Comparison of ENCODE assay signal across 24 cellular contexts in the genomic region with DNA sequence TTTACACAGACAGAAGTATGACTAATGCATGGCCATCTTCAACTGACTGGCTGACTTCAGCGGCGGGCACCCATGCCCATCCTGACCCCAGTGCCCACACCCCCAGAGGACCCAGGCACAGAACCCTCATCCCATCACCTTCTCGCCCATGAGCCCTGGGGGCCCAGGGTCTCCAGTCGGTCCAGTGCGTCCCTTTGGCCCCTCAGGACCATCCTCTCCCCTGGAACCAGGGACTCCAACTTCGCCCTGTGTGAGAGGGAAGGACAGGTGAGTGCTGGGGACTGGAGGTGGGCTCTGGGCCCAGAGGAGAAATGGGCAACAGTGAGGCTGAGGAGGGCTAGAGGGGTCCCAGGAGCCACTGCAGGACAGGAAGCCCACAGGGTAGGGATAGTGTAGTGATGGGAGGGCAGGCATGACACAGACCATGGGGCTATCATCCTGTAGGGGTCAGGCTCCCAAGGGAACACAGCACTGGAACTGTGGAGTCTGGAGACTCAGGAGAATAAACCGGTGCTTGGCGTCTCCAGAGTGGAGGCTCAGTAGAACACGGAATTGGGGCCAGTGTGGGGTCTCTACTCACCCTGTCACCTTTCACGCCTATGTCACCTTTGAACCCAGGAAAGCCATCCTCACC. TPM values are rescaled to one million over a fixed set of nuclear protein-coding genes. Genes with fewer than 3 reads are reported as not detected.
DNase-seq lines count a peak whose midpoint lies in the region; ATAC-seq and TF ChIP-seq lines count a peak whose summit lies in the region.
"Had no signal": no experiment of that assay in that cellular context is flagged by ENCODE, and none has a peak within 500 bp of the region (broad histone marks: within the 10 kb centered on the region; RNA-seq: fewer than 3 reads in every experiment).

No MANE protein-coding gene starts in this region.

- H3K27ac ChIP-seq in uterus: no peak overlapping the region
- H3K27ac ChIP-seq: ascending aorta, dorsolateral prefrontal cortex, GM23248, heart right ventricle, SK-N-MC, VCaP had no signal

- H3K9me3 Mint-ChIP-seq in activated T-helper 17 cell treated with anti-CD3 and anti-CD28 coated beads, Interleukin-2, amount 50 U/mL, for 72 hours: no peaks in the 10 kb centered on the region
- H3K9me3 Mint-ChIP-seq: activated naive CD4-positive, alpha-beta T cell treated with anti-CD3 and anti-CD28 coated beads, Interleukin-2, amount 50 U/mL, for 72 hours; T-helper 2 cell treated with Interferon-gamma antibody and Interleukin-4, amounts not matched to agents 5 μg/mL and 100 μg/mL, for 36 hours had no signal

- ATAC-seq in activated T-helper 17 cell treated with anti-CD3 and anti-CD28 coated beads, Interleukin-2, amount 50 U/mL, for 72 hours (replicated peaks): no peak
- peak; percentile 14 for ATAC-seq in mucosa of descending colon
- no peak for ATAC-seq in GM21786 (IDR thresholded peaks at IDR 0.05; ENCODE audit: unreplicated experiment)
- ATAC-seq: heart right ventricle, left colon had no signal

- H3K27me3 ChIP-seq in BE2C (no peaks in the 10 kb centered on the region), uterus (no peaks in the 10 kb centered on the region)
- H3K27me3 ChIP-seq: ascending aorta, dorsolateral prefrontal cortex, heart right ventricle had no signal

- H3K4me1 Mint-ChIP-seq in activated T-helper 17 cell treated with anti-CD3 and anti-CD28 coated beads, Interleukin-2, amount 50 U/mL, for 72 hours: no peaks in the 10 kb centered on the region

- intact Hi-C loops in mucosa of descending colon (cut with DNase I, micrococcal nuclease) (no loop called here), uterus (cut with DNase I; ENCODE audit: low total_unique reads) (no loop called here)

- H3K27ac Mint-ChIP-seq in activated T-helper 17 cell treated with anti-CD3 and anti-CD28 coated beads, Interleukin-2, amount 50 U/mL, for 72 hours: peak overlapping the region; percentile 25
- H3K27ac Mint-ChIP-seq: T-helper 2 cell treated with Interferon-gamma antibody and Interleukin-4, amounts not matched to agents 5 μg/mL and 100 μg/mL, for 36 hours had no signal

- TF ChIP-seq POLR2A in uterus (IDR thresholded peaks at IDR 0.05): no peak

- H3K9me3 ChIP-seq in BE2C (no peaks in the 10 kb centered on the region), mucosa of descending colon (no peaks in the 10 kb centered on the region), uterus (no peaks in the 10 kb centered on the region)
- H3K9me3 ChIP-seq: ascending aorta, heart right ventricle had no signal

- H3K27me3 Mint-ChIP-seq in activated T-helper 17 cell treated with anti-CD3 and anti-CD28 coated beads, Interleukin-2, amount 50 U/mL, for 72 hours: peaks cover 12% of the 10 kb centered on the region

- no peaks in the 10 kb centered on the region for H3K36me3 Mint-ChIP-seq in activated T-helper 17 cell treated with anti-CD3 and anti-CD28 coated beads, Interleukin-2, amount 50 U/mL, for 72 hours (ENCODE audit: low read depth)
- H3K36me3 Mint-ChIP-seq: activated naive CD4-positive, alpha-beta T cell treated with anti-CD3 and anti-CD28 coated beads, Interleukin-2, amount 50 U/mL, for 72 hours had no signal

- no peak overlapping the region for H3K4me3 Mint-ChIP-seq in activated T-helper 17 cell treated with anti-CD3 and anti-CD28 coated beads, Interleukin-2, amount 50 U/mL, for 72 hours
- H3K4me3 Mint-ChIP-seq: T-helper 2 cell treated with Interferon-gamma antibody and Interleukin-4, amounts not matched to agents 5 μg/mL and 100 μg/mL, for 36 hours had no signal

- no peaks in the 10 kb centered on the region for H3K36me3 ChIP-seq in BE2C
- no peaks in the 10 kb centered on the region for H3K36me3 ChIP-seq in mucosa of descending colon (ENCODE audit: low read depth)
- H3K36me3 ChIP-seq in uterus: no peaks in the 10 kb centered on the region
- H3K36me3 ChIP-seq: ascending aorta, heart right ventricle had no signal

- H3K4me3 ChIP-seq in BE2C (ENCODE audit: low read depth, low read length): no peak overlapping the region
- no peak overlapping the region for H3K4me3 ChIP-seq in mucosa of descending colon
- H3K4me3 ChIP-seq in uterus: no peak overlapping the region
- H3K4me3 ChIP-seq: ascending aorta, dorsolateral prefrontal cortex, GM23248, heart right ventricle, SK-N-MC had no signal

- DNase-seq in BE2C: no peak
- DNase-seq in mucosa of descending colon: peak in 1 of 3 donors; percentile 19
- no peak for DNase-seq in stimulated activated CD4-positive, alpha-beta T cell treated with anti-CD3 and anti-CD28 coated beads, Interleukin-15, amount 100 ng/mL, for 24 hours
- no peak for DNase-seq in uterus
- DNase-seq: activated CD4-positive, alpha-beta T cell treated with anti-CD3 and anti-CD28 coated beads, Interleukin-2, amount 50 U/mL, for 1 hour; central memory CD4-positive, alpha-beta T cell; dorsolateral prefrontal cortex; GDM1; GM23248; heart right ventricle; left colon; NCI-H1092 treated with DMSO at 0.1 percent for 48 hours; NCI-H1930; NCI-H526 treated with DMSO at 0.1 percent for 48 hours; stimulated activated CD4-positive, alpha-beta T cell treated with anti-CD3 and anti-CD28 coated beads, Interleukin-4, amount 100 ng/mL, for 24 hours; stimulated activated naive CD4-positive, alpha-beta T cell treated with Interleukin-2 at 50 U/mL for 16 hours had no signal

- TF ChIP-seq CTCF in BE2C (IDR thresholded peaks at IDR 0.05; ENCODE audit: low read depth, low read length) (peak; percentile 28), GM12872 (IDR thresholded peaks at IDR 0.05; ENCODE audit: insufficient read depth, low read depth, low read length) (0 out of 3 replicates have a peak, but pooled peaks have one; percentile 9), mucosa of descending colon (IDR thresholded peaks at IDR 0.05) (no peak), uterus (IDR thresholded peaks at IDR 0.05) (no peak)

- no peaks in the 10 kb centered on the region for H3K4me1 ChIP-seq in BE2C
- no peaks in the 10 kb centered on the region for H3K4me1 ChIP-seq in mucosa of descending colon (ENCODE audit: low read depth)
- H3K4me1 ChIP-seq in uterus: no peaks in the 10 kb centered on the region
- H3K4me1 ChIP-seq: ascending aorta, heart right ventricle had no signal

RNA-seq across cellular contexts. Expression of a gene that starts 16.7 kb away (rescaled TPM):
- polyA plus RNA-seq in BE2C (2012; ENCODE audit: insufficient read depth, insufficient read length, low read depth): 4.1 TPM
- 1 to 10 TPM; 1.2 to 3.3 TPM for total RNA-seq in activated T-helper 17 cell treated with anti-CD3 and anti-CD28 coated beads, Interleukin-2, amount 50 U/mL, for 72 hours
- 1 to 10 TPM in 1 of 3 donors, under 1 TPM in 2; 0.27 to 1.1 (median 0.52) TPM for total RNA-seq in mucosa of descending colon
- total RNA-seq in uterus: 1 to 10 TPM in 2 of 4 donors, under 1 TPM in 2; under 0.01 to 2.6 (median 1.0) TPM

RNA-seq across cellular contexts. Expression of a gene that starts 24.9 kb away (rescaled TPM):
- polyA plus RNA-seq in BE2C (2012; ENCODE audit: insufficient read depth, insufficient read length, low read depth): 48.8 TPM
- 10 to 100 TPM; 31.0 to 68.7 TPM for total RNA-seq in activated T-helper 17 cell treated with anti-CD3 and anti-CD28 coated beads, Interleukin-2, amount 50 U/mL, for 72 hours
- 10 to 100 TPM; 45.4 to 51.1 (median 51.1) TPM for total RNA-seq in mucosa of descending colon
- total RNA-seq in uterus: 10 to 100 TPM; 28.6 to 71.0 (median 34.0) TPM

RNA-seq across cellular contexts. Expression of a gene that starts 25.1 kb away (rescaled TPM):
- 187 TPM for polyA plus RNA-seq in BE2C (2012; ENCODE audit: insufficient read depth, insufficient read length, low read depth)
- total RNA-seq in activated T-helper 17 cell treated with anti-CD3 and anti-CD28 coated beads, Interleukin-2, amount 50 U/mL, for 72 hours: 10 to 100 TPM; 50.5 to 65.0 TPM
- total RNA-seq in mucosa of descending colon (100 to 1,000 TPM in 2 of 3 donors, 10 to 100 TPM in 1; 96.9 to 159 (median 106) TPM), uterus (10 to 100 TPM; 53.8 to 87.8 (median 57.5) TPM)

RNA-seq across cellular contexts. Expression of a gene that starts 28.9 kb away (rescaled TPM):
- polyA plus RNA-seq in BE2C (2012; ENCODE audit: insufficient read depth, insufficient read length, low read depth): 9.9 TPM
- total RNA-seq in activated T-helper 17 cell treated with anti-CD3 and anti-CD28 coated beads, Interleukin-2, amount 50 U/mL, for 72 hours: 10 to 100 TPM in 1 of 2 donors, 1 to 10 TPM in 1; 3.4 to 13.1 TPM
- total RNA-seq in mucosa of descending colon (10 to 100 TPM; 12.3 to 23.2 (median 19.7) TPM), uterus (10 to 100 TPM in 1 of 4 donors, 1 to 10 TPM in 2, not detected in 1; 2.6 to 11.3 (median 5.8) TPM)
- total RNA-seq: ascending aorta had no signal

RNA-seq across cellular contexts. Expression of a gene that starts 32.7 kb away (rescaled TPM):
- polyA plus RNA-seq in BE2C (2012; ENCODE audit: insufficient read depth, insufficient read length, low read depth): 125 TPM
- 10 to 100 TPM; 22.7 to 25.1 TPM for total RNA-seq in activated T-helper 17 cell treated with anti-CD3 and anti-CD28 coated beads, Interleukin-2, amount 50 U/mL, for 72 hours
- 10 to 100 TPM; 28.4 to 45.1 (median 30.3) TPM for total RNA-seq in mucosa of descending colon
- 10 to 100 TPM in 3 of 4 donors, 1 to 10 TPM in 1; 1.8 to 66.9 (median 30.1) TPM for total RNA-seq in uterus

Comparison
In these comparisons a context has a peak if more than half of its experiments do, and no peak if none do; other contexts are left out.
1. CTCF ChIP-seq: peak in BE2C (single experiment) and GM12872 (single experiment); none in mucosa of descending colon (single experiment) and uterus (0 of 4).